22 cellular contexts compared by ENCODE assay signal in the genomic region with DNA sequence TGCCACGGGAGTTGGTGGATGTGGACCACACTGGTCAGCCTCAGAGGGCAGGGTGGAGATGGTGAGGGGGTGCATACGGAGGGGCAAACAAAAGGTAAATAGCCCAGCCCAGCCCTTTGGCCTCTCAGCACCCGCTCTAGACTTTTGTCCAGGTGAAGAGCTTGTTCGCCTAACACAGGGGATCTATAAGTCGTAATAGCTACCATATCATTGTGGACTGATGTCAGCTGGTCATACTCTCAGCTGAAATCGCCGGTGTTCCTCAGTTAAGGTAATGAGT. TPM values are rescaled to one million over a fixed set of nuclear protein-coding genes. Genes with fewer than 3 reads are reported as not detected.
A peak's percentile ranks its signal among the peaks of the same experiment; 100 is the strongest.
DNase-seq lines count a peak whose midpoint lies in the region; ATAC-seq, FAIRE-seq and TF ChIP-seq lines count a peak whose summit lies in the region.
"Had no signal": no experiment of that assay in that cellular context is flagged by ENCODE, and none has a peak within 500 bp of the region (broad histone marks: within the 10 kb centered on the region; RNA-seq: fewer than 3 reads in every experiment).

No MANE protein-coding gene starts in this region.

- no peaks in the 10 kb centered on the region for H3K27me3 ChIP-seq in CD4-positive, CD25-positive, alpha-beta regulatory T cell (ENCODE audit: control insufficient read depth, insufficient read depth, low read length)
- no peaks in the 10 kb centered on the region for H3K27me3 ChIP-seq in endodermal cell (ENCODE audit: control insufficient read depth, insufficient read depth, low read length, poor library complexity, severe bottlenecking)
- H3K27me3 ChIP-seq: SJSA1 had no signal

- no peak overlapping the region for H3K4me3 Mint-ChIP-seq in CD4-positive, CD25-positive, alpha-beta regulatory T cell
- H3K4me3 Mint-ChIP-seq in brain (peak overlapping the region in 2 of 5 experiments; percentile 53 to 74), endodermal cell (no peak overlapping the region)
- no peak overlapping the region for H3K4me3 Mint-ChIP-seq in stimulated activated naive B cell treated with anti-CD40 and anti-IgM and Interleukin-4, amounts not matched to agents 10 μg/mL and 1 μg/mL and 100 μg/mL, for 72 hours

- no peak overlapping the region for H3K27ac ChIP-seq in CD4-positive, CD25-positive, alpha-beta regulatory T cell (ENCODE audit: insufficient read depth, low read length, poor library complexity, severe bottlenecking)
- peak overlapping the region; percentile 68 for H3K27ac ChIP-seq in endodermal cell (ENCODE audit: low read depth, low read length)
- H3K27ac ChIP-seq in temporal lobe (ENCODE audit: low read depth, low read length): peak overlapping the region; percentile 92
- H3K27ac ChIP-seq: A549, KMS-11, SJSA1 had no signal

- no peak overlapping the region for H3K9ac ChIP-seq in endodermal cell (ENCODE audit: extremely low read depth, low read length, poor library complexity, severe bottlenecking)
- H3K9ac ChIP-seq: KMS-11 had no signal

- 92 to 96% methylated on average over 6 to 7 of the region's 7 CpGs for WGBS in endodermal cell (ENCODE audit: insufficient coverage in 1 of 2, insufficient read length in 1 of 2), 2 experiments

- peaks cover 41% of the 10 kb centered on the region for H3K4me1 ChIP-seq in CD4-positive, CD25-positive, alpha-beta regulatory T cell (ENCODE audit: control insufficient read depth, insufficient read depth, low read length, poor library complexity, severe bottlenecking)
- H3K4me1 ChIP-seq in endodermal cell (ENCODE audit: control insufficient read depth, insufficient read depth, low read length): no peaks in the 10 kb centered on the region
- H3K4me1 ChIP-seq: A549, SJSA1 had no signal

- H3K27me3 Mint-ChIP-seq in CD4-positive, CD25-positive, alpha-beta regulatory T cell: peaks cover 6% of the 10 kb centered on the region
- H3K27me3 Mint-ChIP-seq in brain: no peaks in the 10 kb centered on the region
- peaks cover 33% of the 10 kb centered on the region for H3K27me3 Mint-ChIP-seq in endodermal cell (ENCODE audit: insufficient read depth)
- peaks cover 7 to 27% of the 10 kb centered on the region in 2 donors for H3K27me3 Mint-ChIP-seq in stimulated activated naive B cell treated with anti-CD40 and anti-IgM and Interleukin-4, amounts not matched to agents 10 μg/mL and 1 μg/mL and 100 μg/mL, for 72 hours

- H3K9me3 ChIP-seq in CD4-positive, CD25-positive, alpha-beta regulatory T cell (ENCODE audit: control insufficient read depth in 2 of 2, low read length in 2 of 2): no peaks in the 10 kb centered on the region
- no peaks in the 10 kb centered on the region for H3K9me3 ChIP-seq in endodermal cell (ENCODE audit: control insufficient read depth, low read length)
- H3K9me3 ChIP-seq: A549, SJSA1 had no signal

- H3K27ac Mint-ChIP-seq in CD4-positive, CD25-positive, alpha-beta regulatory T cell: peak overlapping the region; percentile 9 to 97 (median 97)
- peak overlapping the region; percentile 87 to 97 (median 95) for H3K27ac Mint-ChIP-seq in brain
- no peak overlapping the region for H3K27ac Mint-ChIP-seq in endodermal cell
- H3K27ac Mint-ChIP-seq in stimulated activated naive B cell treated with anti-CD40 and anti-IgM and Interleukin-4, amounts not matched to agents 10 μg/mL and 1 μg/mL and 100 μg/mL, for 72 hours: no peak overlapping the region

- no peak for ATAC-seq in CD4-positive, CD25-positive, alpha-beta regulatory T cell (ENCODE audit: low read depth in 2 of 2)
- no peak for ATAC-seq in stimulated activated naive B cell treated with anti-CD40 and anti-IgM and Interleukin-4, amounts not matched to agents 10 μg/mL and 1 μg/mL and 100 μg/mL, for 72 hours (replicated peaks)
- ATAC-seq: A549, Right ventricle myocardium inferior had no signal

- TF ChIP-seq CTCF in brain (conservative IDR thresholded peaks at IDR 0.05): no peak
- no peak for TF ChIP-seq CTCF in endodermal cell (conservative IDR thresholded peaks at IDR 0.05)

- no peak overlapping the region for H3K4me3 ChIP-seq in CD4-positive, CD25-positive, alpha-beta regulatory T cell (ENCODE audit: low read depth, low read length)
- no peak overlapping the region for H3K4me3 ChIP-seq in endodermal cell (ENCODE audit: low read length)
- H3K4me3 ChIP-seq: A549, SJSA1 had no signal

- peaks cover 18 to 63% (median 30%) of the 10 kb centered on the region in 4 donors for H3K4me1 Mint-ChIP-seq in CD4-positive, CD25-positive, alpha-beta regulatory T cell
- H3K4me1 Mint-ChIP-seq in brain: peaks cover 23% of the 10 kb centered on the region
- peaks cover 4% of the 10 kb centered on the region for H3K4me1 Mint-ChIP-seq in endodermal cell
- H3K4me1 Mint-ChIP-seq in stimulated activated naive B cell treated with anti-CD40 and anti-IgM and Interleukin-4, amounts not matched to agents 10 μg/mL and 1 μg/mL and 100 μg/mL, for 72 hours: peaks cover 12 to 18% of the 10 kb centered on the region in 2 donors

- H3K36me3 Mint-ChIP-seq in CD4-positive, CD25-positive, alpha-beta regulatory T cell: no peaks in the 10 kb centered on the region
- H3K36me3 Mint-ChIP-seq in brain (no peaks in the 10 kb centered on the region), endodermal cell (ENCODE audit: low read depth) (peaks cover 4% of the 10 kb centered on the region)
- H3K36me3 Mint-ChIP-seq in stimulated activated naive B cell treated with anti-CD40 and anti-IgM and Interleukin-4, amounts not matched to agents 10 μg/mL and 1 μg/mL and 100 μg/mL, for 72 hours: no peaks in the 10 kb centered on the region

- DNase-seq in CD4-positive, CD25-positive, alpha-beta regulatory T cell: no peak
- DNase-seq in endodermal cell (no peak), RCC 7860 (ENCODE audit: low spot score) (no peak), foreskin melanocyte (no peak)
- DNase-seq in stimulated activated naive B cell treated with anti-CD40 and anti-IgM and Interleukin-4, amounts not matched to agents 10 μg/mL and 1 μg/mL and 100 μg/mL, for 72 hours: no peak
- DNase-seq: DMS53, IMR-90, MV-4-11, NCI-H1105 treated with DMSO at 0.1 percent for 48 hours, NCI-H1694, NCI-H2171, NCI-H345 had no signal

- H3K9me3 Mint-ChIP-seq in CD4-positive, CD25-positive, alpha-beta regulatory T cell: peaks cover 0 to 2% (median 0%) of the 10 kb centered on the region in 7 donors
- H3K9me3 Mint-ChIP-seq in brain (peaks cover 0 to 5% (median 2%) of the 10 kb centered on the region in 5 experiments), endodermal cell (peaks cover 2% of the 10 kb centered on the region)
- H3K9me3 Mint-ChIP-seq in stimulated activated naive B cell treated with anti-CD40 and anti-IgM and Interleukin-4, amounts not matched to agents 10 μg/mL and 1 μg/mL and 100 μg/mL, for 72 hours: no peaks in the 10 kb centered on the region

- no peaks in the 10 kb centered on the region for H3K36me3 ChIP-seq in CD4-positive, CD25-positive, alpha-beta regulatory T cell (ENCODE audit: control insufficient read depth, insufficient read depth, low read length)
- no peaks in the 10 kb centered on the region for H3K36me3 ChIP-seq in endodermal cell (ENCODE audit: control insufficient read depth, insufficient read depth, low read length)
- H3K36me3 ChIP-seq: SJSA1 had no signal

- no peak for FAIRE-seq in RCC 7860 (lab: Jason Lieb, UNC)
- FAIRE-seq: A549, D721Med, H54 had no signal

RNA-seq across cellular contexts. Expression of a gene that starts 27.0 kb away (rescaled TPM):
- not detected for total RNA-seq in CD4-positive, CD25-positive, alpha-beta regulatory T cell
- not detected for polyA plus RNA-seq in CD4-positive, CD25-positive, alpha-beta regulatory T cell
- polyA plus RNA-seq in brain (ENCODE audit: insufficient read depth, low read depth, low replicate concordance): not detected
- total RNA-seq in endodermal cell: not detected
- not detected for polyA plus RNA-seq in endodermal cell (2013, experiment 1 of 2)
- polyA plus RNA-seq in endodermal cell (2013, experiment 2 of 2): not detected
- not detected for total RNA-seq in temporal lobe
- total RNA-seq: IMR-90, OCI-LY7, Right ventricle myocardium inferior, SJSA1 had no signal
- polyA plus RNA-seq: BJ, IMR-90 had no signal

Comparison
In these comparisons a context has a peak if more than half of its experiments do, and no peak if none do; other contexts are left out.
1. H3K27ac Mint-ChIP-seq: peak in CD4-positive, CD25-positive, alpha-beta regulatory T cell (3 of 3) and brain (5 of 5); none in endodermal cell (single experiment) and stimulated activated naive B cell treated with anti-CD40 and anti-IgM and Interleukin-4, amounts not matched to agents 10 μg/mL and 1 μg/mL and 100 μg/mL, for 72 hours (single experiment).